Comparison of ENCODE assay signal across 24 cellular contexts in the genomic region with DNA sequence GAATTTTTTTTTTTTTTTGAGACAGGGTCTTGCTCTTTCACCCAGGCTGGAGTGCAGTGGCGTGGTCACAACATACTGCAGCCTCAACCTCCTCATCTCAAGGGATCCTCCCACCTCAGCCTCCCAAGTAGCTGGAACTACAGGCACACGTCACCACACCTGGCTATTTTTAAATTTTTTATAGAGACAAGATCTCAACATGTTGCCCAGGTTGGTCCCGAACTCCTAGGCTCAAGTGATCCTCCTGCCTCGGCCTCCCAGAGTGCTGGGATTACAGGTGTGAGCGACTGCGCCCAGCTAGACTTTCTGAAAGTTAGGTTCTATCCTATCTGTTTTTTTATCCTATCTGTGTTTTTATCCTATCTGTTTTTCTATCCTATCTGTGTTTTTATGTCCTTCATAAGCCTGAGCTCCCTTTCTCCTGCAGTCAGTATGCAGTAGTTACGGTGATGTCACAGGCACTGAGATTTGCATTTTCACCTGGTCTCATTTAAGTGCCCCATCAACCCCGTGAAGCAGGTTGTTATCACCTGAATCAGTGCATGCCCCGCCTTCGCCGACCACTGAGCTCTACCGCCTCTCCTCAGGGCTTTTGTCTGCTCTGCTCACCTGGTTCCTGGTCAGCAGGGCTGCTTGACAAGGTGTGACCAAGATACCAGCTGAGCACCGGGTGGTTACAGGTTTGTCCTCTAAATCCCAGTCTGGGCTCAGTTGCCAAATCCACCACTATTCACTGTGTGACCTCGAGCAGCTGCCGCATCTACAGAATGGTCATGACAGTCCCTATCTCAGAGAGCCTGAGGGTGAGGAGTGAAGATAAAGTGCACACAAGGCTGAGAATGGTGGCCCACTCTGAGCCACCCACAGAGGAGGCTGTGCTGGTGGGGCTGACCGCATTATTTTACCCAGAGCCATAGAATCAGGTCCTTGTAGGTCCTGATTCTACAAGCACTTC. TPM values are rescaled to one million over a fixed set of nuclear protein-coding genes. Genes with fewer than 3 reads are reported as not detected.
DNase-seq lines count a peak whose midpoint lies in the region; ATAC-seq, FAIRE-seq and TF ChIP-seq lines count a peak whose summit lies in the region.
"Had no signal": no experiment of that assay in that cellular context is flagged by ENCODE, and none has a peak within 500 bp of the region (broad histone marks: within the 10 kb centered on the region; RNA-seq: fewer than 3 reads in every experiment).

No MANE protein-coding gene starts in this region.

- intact Hi-C loops in Right ventricle myocardium superior (cut with DNase I): no loop called here
- intact Hi-C loops in testis (cut with DNase I; ENCODE audit: low total_unique reads): no loop called here

- H3K9me3 Mint-ChIP-seq in WTC11: no peaks in the 10 kb centered on the region

- H3K36me3 ChIP-seq in testis (ENCODE audit: low read depth, missing control alignments): no peaks in the 10 kb centered on the region
- H3K36me3 ChIP-seq: BE2C had no signal

- H3K4me3 Mint-ChIP-seq in WTC11: no peak overlapping the region
- H3K4me3 Mint-ChIP-seq: T-helper 17 cell had no signal

- POLR2A ChIA-PET in WTC11 (lab: Charles Lee): no interaction called here

- CTCF ChIA-PET in WTC11 (lab: Charles Lee): interaction anchor here (0.6 to 1.3 kb wide), 2 partner anchors 23 to 102 kb away, joined by 3 read pairs; no protein-coding TSS in a partner anchor

- H3K36me3 Mint-ChIP-seq in WTC11: no peaks in the 10 kb centered on the region

- no peak overlapping the region for H3K4me3 ChIP-seq in testis
- H3K4me3 ChIP-seq: GM12878, SK-N-MC had no signal

- no peak for TF ChIP-seq POLR2A in testis (IDR thresholded peaks at IDR 0.05)

- no peaks in the 10 kb centered on the region for H3K27me3 Mint-ChIP-seq in WTC11 (ENCODE audit: low read depth)

- no peak for TF ChIP-seq CTCF in WTC11 (IDR thresholded peaks at IDR 0.05)
- TF ChIP-seq CTCF in testis (IDR thresholded peaks at IDR 0.05): no peak

- no peaks in the 10 kb centered on the region for H3K27me3 ChIP-seq in testis

- no peaks in the 10 kb centered on the region for H3K9me3 ChIP-seq in testis
- H3K9me3 ChIP-seq: BE2C had no signal

- H3K27ac ChIP-seq in testis: no peak overlapping the region
- H3K27ac ChIP-seq: KMS-11, SK-N-MC had no signal

- WGBS in testis, 2 donors: 88 to 92% methylated on average over 16 of the region's 16 CpGs

- H3K27ac Mint-ChIP-seq in WTC11: no peak overlapping the region
- H3K27ac Mint-ChIP-seq: T-helper 17 cell had no signal

- no peaks in the 10 kb centered on the region for H3K4me1 ChIP-seq in testis
- H3K4me1 ChIP-seq: BE2C had no signal

- peak; percentile 77 for DNase-seq in ELF-1 (ENCODE audit: low read depth, low spot score)
- no peak for DNase-seq in HTR-8/SVneo (ENCODE audit: insufficient read length, low spot score)
- no peak for DNase-seq in WTC11 (ENCODE audit: low spot score)
- DNase-seq in mesenteric fat pad (ENCODE audit: low spot score): peak; percentile 49
- DNase-seq in Right ventricle myocardium superior: no peak
- DNase-seq in testis: no peak
- DNase-seq: BE2C, HCEC 1CT, NCI-H1092 treated with DMSO at 0.1 percent for 48 hours, NCI-H1436 treated with DMSO at 0.1 percent for 48 hours, NCI-H2029 treated with DMSO at 0.1 percent for 48 hours, NCI-H446 treated with DMSO at 0.1 percent for 48 hours, NCI-H774, OCI-M1, SHP77 treated with DMSO at 0.1 percent for 48 hours, SW 1271, T-helper 17 cell had no signal

- peaks cover 31% of the 10 kb centered on the region for H3K4me1 Mint-ChIP-seq in WTC11

- ATAC-seq in WTC11 (peak; percentile 31), Right ventricle myocardium superior (ENCODE audit: poor library complexity) (no peak), GM21737 (IDR thresholded peaks at IDR 0.05; ENCODE audit: unreplicated experiment) (no peak)
- ATAC-seq: GM12878, T-helper 17 cell had no signal

- FAIRE-seq in HTR-8/SVneo (lab: Jason Lieb, UNC): peak; percentile 65
- FAIRE-seq: GM12878 had no signal

TF ChIP-seq in WTC11, 78 proteins besides CTCF, POLR2A, EP300 and RAD21:
- TF ChIP-seq RORB (CRISPR knock-in tag; IDR thresholded peaks at IDR 0.05): no peak
- no peak for TF ChIP-seq MXD4 (CRISPR knock-in tag; IDR thresholded peaks at IDR 0.05; ENCODE audit: borderline replicate concordance)
- TF ChIP-seq, protein P1, sequence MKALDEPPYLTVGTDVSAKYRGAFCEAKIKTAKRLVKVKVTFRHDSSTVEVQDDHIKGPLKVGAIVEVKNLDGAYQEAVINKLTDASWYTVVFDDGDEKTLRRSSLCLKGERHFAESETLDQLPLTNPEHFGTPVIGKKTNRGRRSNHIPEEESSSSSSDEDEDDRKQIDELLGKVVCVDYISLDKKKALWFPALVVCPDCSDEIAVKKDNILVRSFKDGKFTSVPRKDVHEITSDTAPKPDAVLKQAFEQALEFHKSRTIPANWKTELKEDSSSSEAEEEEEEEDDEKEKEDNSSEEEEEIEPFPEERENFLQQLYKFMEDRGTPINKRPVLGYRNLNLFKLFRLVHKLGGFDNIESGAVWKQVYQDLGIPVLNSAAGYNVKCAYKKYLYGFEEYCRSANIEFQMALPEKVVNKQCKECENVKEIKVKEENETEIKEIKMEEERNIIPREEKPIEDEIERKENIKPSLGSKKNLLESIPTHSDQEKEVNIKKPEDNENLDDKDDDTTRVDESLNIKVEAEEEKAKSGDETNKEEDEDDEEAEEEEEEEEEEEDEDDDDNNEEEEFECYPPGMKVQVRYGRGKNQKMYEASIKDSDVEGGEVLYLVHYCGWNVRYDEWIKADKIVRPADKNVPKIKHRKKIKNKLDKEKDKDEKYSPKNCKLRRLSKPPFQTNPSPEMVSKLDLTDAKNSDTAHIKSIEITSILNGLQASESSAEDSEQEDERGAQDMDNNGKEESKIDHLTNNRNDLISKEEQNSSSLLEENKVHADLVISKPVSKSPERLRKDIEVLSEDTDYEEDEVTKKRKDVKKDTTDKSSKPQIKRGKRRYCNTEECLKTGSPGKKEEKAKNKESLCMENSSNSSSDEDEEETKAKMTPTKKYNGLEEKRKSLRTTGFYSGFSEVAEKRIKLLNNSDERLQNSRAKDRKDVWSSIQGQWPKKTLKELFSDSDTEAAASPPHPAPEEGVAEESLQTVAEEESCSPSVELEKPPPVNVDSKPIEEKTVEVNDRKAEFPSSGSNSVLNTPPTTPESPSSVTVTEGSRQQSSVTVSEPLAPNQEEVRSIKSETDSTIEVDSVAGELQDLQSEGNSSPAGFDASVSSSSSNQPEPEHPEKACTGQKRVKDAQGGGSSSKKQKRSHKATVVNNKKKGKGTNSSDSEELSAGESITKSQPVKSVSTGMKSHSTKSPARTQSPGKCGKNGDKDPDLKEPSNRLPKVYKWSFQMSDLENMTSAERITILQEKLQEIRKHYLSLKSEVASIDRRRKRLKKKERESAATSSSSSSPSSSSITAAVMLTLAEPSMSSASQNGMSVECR (CRISPR knock-in tag; IDR thresholded peaks at IDR 0.05; ENCODE audit: borderline replicate concordance): no peak
- no peak for TF ChIP-seq ESRRA (CRISPR knock-in tag; IDR thresholded peaks at IDR 0.05; ENCODE audit: borderline replicate concordance)
- TF ChIP-seq SOX15 (CRISPR knock-in tag; IDR thresholded peaks at IDR 0.05): no peak
- no peak for TF ChIP-seq CDX4 (CRISPR knock-in tag; IDR thresholded peaks at IDR 0.05; ENCODE audit: borderline replicate concordance)
- TF ChIP-seq, protein P2, sequence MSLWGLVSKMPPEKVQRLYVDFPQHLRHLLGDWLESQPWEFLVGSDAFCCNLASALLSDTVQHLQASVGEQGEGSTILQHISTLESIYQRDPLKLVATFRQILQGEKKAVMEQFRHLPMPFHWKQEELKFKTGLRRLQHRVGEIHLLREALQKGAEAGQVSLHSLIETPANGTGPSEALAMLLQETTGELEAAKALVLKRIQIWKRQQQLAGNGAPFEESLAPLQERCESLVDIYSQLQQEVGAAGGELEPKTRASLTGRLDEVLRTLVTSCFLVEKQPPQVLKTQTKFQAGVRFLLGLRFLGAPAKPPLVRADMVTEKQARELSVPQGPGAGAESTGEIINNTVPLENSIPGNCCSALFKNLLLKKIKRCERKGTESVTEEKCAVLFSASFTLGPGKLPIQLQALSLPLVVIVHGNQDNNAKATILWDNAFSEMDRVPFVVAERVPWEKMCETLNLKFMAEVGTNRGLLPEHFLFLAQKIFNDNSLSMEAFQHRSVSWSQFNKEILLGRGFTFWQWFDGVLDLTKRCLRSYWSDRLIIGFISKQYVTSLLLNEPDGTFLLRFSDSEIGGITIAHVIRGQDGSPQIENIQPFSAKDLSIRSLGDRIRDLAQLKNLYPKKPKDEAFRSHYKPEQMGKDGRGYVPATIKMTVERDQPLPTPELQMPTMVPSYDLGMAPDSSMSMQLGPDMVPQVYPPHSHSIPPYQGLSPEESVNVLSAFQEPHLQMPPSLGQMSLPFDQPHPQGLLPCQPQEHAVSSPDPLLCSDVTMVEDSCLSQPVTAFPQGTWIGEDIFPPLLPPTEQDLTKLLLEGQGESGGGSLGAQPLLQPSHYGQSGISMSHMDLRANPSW (CRISPR knock-in tag; conservative IDR thresholded peaks at IDR 0.05; ENCODE audit: low read depth): no peak

RNA-seq across cellular contexts. Expression of gene SYNDIG1L, which starts 33.1 kb away (rescaled TPM):
- total RNA-seq in WTC11 (2021) (1.4 to 1.9 TPM (median 1.5 TPM) in 3 replicates), mesenteric fat pad (not detected), Right ventricle myocardium superior (not detected), testis (under 1 TPM; 0.16 to 0.25 TPM)
- 0.21 TPM for polyA plus RNA-seq in testis (ENCODE audit: insufficient read depth, low read depth, low replicate concordance)
- total RNA-seq: A673, GM12878, HT1080, RPMI7951, T-helper 17 cell had no signal

RNA-seq across cellular contexts. Expression of gene VRTN, which starts 44.6 kb away (rescaled TPM):
- total RNA-seq in WTC11 (2021) (106 to 130 TPM (median 128 TPM) in 3 replicates), mesenteric fat pad (not detected), Right ventricle myocardium superior (not detected), testis (1 to 10 TPM in 1 of 2 donors, under 1 TPM in 1; 0.47 to 1.6 TPM)
- polyA plus RNA-seq in testis (ENCODE audit: insufficient read depth, low read depth, low replicate concordance): 3.5 TPM
- total RNA-seq: A673, HT1080, RPMI7951, T-helper 17 cell had no signal
- polyA plus RNA-seq: GM12878 had no signal

Comparison
In these comparisons a context has a peak if more than half of its experiments do, and no peak if none do; other contexts are left out.
1. DNase-seq: peak in ELF-1 (single experiment) and mesenteric fat pad (single experiment); none in HTR-8/SVneo (single experiment), WTC11 (single experiment), Right ventricle myocardium superior (single experiment) and testis (single experiment).
2. RNA of gene VRTN, which starts 44.6 kb away (total RNA-seq): 106 to 130 TPM in WTC11; 0.47 to 1.6 TPM in testis, not detected in mesenteric fat pad (single experiment) and not detected in Right ventricle myocardium superior (single experiment); every median in the first group is over 10 times any median in the second.